Comparison of ENCODE assay signal across 1 cellular context in genomic region chr1:150507912-150508864, GRCh38.
A peak's percentile ranks its signal among the peaks of the same experiment; 100 is the strongest.
TF ChIP-seq lines count a peak whose summit lies in the region.

Gene ECM1, plus strand, starts transcription at chr1:150508109. Its CDS starts 101 bp downstream, at chr1:150508210.

TF ChIP-seq in K562, 482 proteins besides CTCF, POLR2A, EP300 and RAD21 (continued from another document):
- TF ChIP-seq HES1 (IDR thresholded peaks at IDR 0.05; ENCODE audit: low read depth) (0 out of 2 replicates have a peak, but pooled peaks have one; percentile 14), ZKSCAN1 (IDR thresholded peaks at IDR 0.05; ENCODE audit: low read depth, low read length) (no peak), SAP30 (IDR thresholded peaks at IDR 0.05; ENCODE audit: borderline replicate concordance, insufficient read depth, low read depth, low read length, poor library complexity, severe bottlenecking) (no peak), SUPT5H (IDR thresholded peaks at IDR 0.05) (peak; percentile 68), ZNF318 (IDR thresholded peaks at IDR 0.05; ENCODE audit: borderline replicate concordance in 1 of 2, low read depth in 1 of 2) (0 out of 4 replicates have a peak, but pooled peaks of 1 of the 2 experiments have one; percentile 17), CBX3 (IDR thresholded peaks at IDR 0.05; ENCODE audit: borderline replicate concordance in 1 of 2, low read length in 2 of 2) (0 out of 3 replicates have a peak, but pooled peaks of 1 of the 2 experiments have one; percentile 13), MAFF (IDR thresholded peaks at IDR 0.05; ENCODE audit: low read length) (peak; percentile 25; the same call in 1 of the 2 replicates), SP1 (CRISPR knock-in tag; IDR thresholded peaks at IDR 0.05) (no peak), ZNF212 (CRISPR knock-in tag; IDR thresholded peaks at IDR 0.05) (no peak), MYC (IDR thresholded peaks at IDR 0.05; ENCODE audit: low read depth, low read length) (0 out of 2 replicates have a peak, but pooled peaks have one; percentile 45), MYC (CRISPR knock-in tag; IDR thresholded peaks at IDR 0.05; ENCODE audit: borderline replicate concordance, low read depth) (no peak), IRF2 (CRISPR knock-in tag; IDR thresholded peaks at IDR 0.05) (no peak), NR2C2 (CRISPR knock-in tag; IDR thresholded peaks at IDR 0.05) (no peak), NR2C2 (tag; IDR thresholded peaks at IDR 0.05) (no peak), SMARCE1 (IDR thresholded peaks at IDR 0.05) (peak; percentile 53), REST (CRISPR knock-in tag; IDR thresholded peaks at IDR 0.05; ENCODE audit: low read depth) (peak; percentile 38; the same call in 1 of the 2 replicates), PKNOX1 (IDR thresholded peaks at IDR 0.05) (peak; percentile 17; the same call in 1 of the 2 replicates), POLR2AphosphoS2 (IDR thresholded peaks at IDR 0.05; ENCODE audit: low read length) (peak; percentile 69; the same call in 1 of the 2 replicates), TFE3 (CRISPR knock-in tag; IDR thresholded peaks at IDR 0.05) (no peak), PHF8 (IDR thresholded peaks at IDR 0.05; ENCODE audit: borderline replicate concordance, low read length) (peak; percentile 43; the same call in 1 of the 2 replicates), ATF3 (IDR thresholded peaks at IDR 0.05) (peak; percentile 91), ATF3 (CRISPR knock-in tag; conservative IDR thresholded peaks at IDR 0.05) (no peak; the same call in 1 of the 2 replicates), SIN3A (IDR thresholded peaks at IDR 0.05; ENCODE audit: borderline replicate concordance in 2 of 2, control insufficient read depth in 1 of 2, low read depth in 2 of 2, low read length in 2 of 2) (peak in 1 of 2 experiments; percentile 73; a peak in 1 of 4 replicates), ARID4B (CRISPR knock-in tag; IDR thresholded peaks at IDR 0.05) (peak; percentile 55; the same call in 1 of the 2 replicates), ZBTB1 (CRISPR knock-in tag; IDR thresholded peaks at IDR 0.05; ENCODE audit: borderline replicate concordance, low read depth) (no peak)
